ENCODE assay signal across 8 cellular contexts in genomic region chr4:169774466-169775445, GRCh38. TPM values are rescaled to one million over a fixed set of nuclear protein-coding genes. Genes with fewer than 3 reads are reported as not detected.
DNase-seq lines count a peak whose midpoint lies in the region; ATAC-seq and TF ChIP-seq lines count a peak whose summit lies in the region.

No MANE protein-coding gene starts in this region.

- H3K36me3 ChIP-seq in effector memory CD4-positive, alpha-beta T cell (ENCODE audit: control insufficient read depth, insufficient read depth, low read length) = no peaks in the 10 kb centered on the region

- ATAC-seq in T-helper 17 cell (peak; percentile 48), HG03025 (IDR thresholded peaks at IDR 0.05; ENCODE audit: low FRiP score, unreplicated experiment) (no peak)
- peak; percentile 73 to 96 for ATAC-seq in naive thymus-derived CD8-positive, alpha-beta T cell

- peaks cover 4% of the 10 kb centered on the region for H3K4me1 Mint-ChIP-seq in T-helper 17 cell
- H3K4me1 Mint-ChIP-seq in naive thymus-derived CD8-positive, alpha-beta T cell = peaks cover 3 to 14% (median 8%) of the 10 kb centered on the region in 4 donors

- POLR2A ChIA-PET in AG04450 (lab: Yijun Ruan, JAX) = no interaction called here
- POLR2A ChIA-PET in naive thymus-derived CD8-positive, alpha-beta T cell (lab: Charles Lee) = no interaction called here

- peaks cover 4% of the 10 kb centered on the region for H3K36me3 Mint-ChIP-seq in T-helper 17 cell (ENCODE audit: low read depth)
- peaks cover 0 to 5% (median 2%) of the 10 kb centered on the region in 3 donors for H3K36me3 Mint-ChIP-seq in naive thymus-derived CD8-positive, alpha-beta T cell

- peaks cover 0 to 4% (median 0%) of the 10 kb centered on the region in 9 donors for H3K9me3 Mint-ChIP-seq in naive thymus-derived CD8-positive, alpha-beta T cell

- peaks cover 36% of the 10 kb centered on the region for H3K27me3 Mint-ChIP-seq in T-helper 17 cell
- peaks cover 15 to 28% (median 20%) of the 10 kb centered on the region in 5 donors for H3K27me3 Mint-ChIP-seq in naive thymus-derived CD8-positive, alpha-beta T cell

- no peak overlapping the region for H3K27ac Mint-ChIP-seq in T-helper 17 cell
- peak overlapping the region in 2 of 10 donors; percentile 67 to 73 for H3K27ac Mint-ChIP-seq in naive thymus-derived CD8-positive, alpha-beta T cell

- peak overlapping the region; percentile 56 for H3K4me3 Mint-ChIP-seq in T-helper 17 cell
- H3K4me3 Mint-ChIP-seq in naive thymus-derived CD8-positive, alpha-beta T cell = peak overlapping the region in 9 of 10 donors; percentile 10 to 74 (median 56)

- peaks cover 24% of the 10 kb centered on the region for H3K27me3 ChIP-seq in AG04450 (ENCODE audit: control insufficient read depth, insufficient read depth, low read length)
- peaks cover 14% of the 10 kb centered on the region for H3K27me3 ChIP-seq in effector memory CD4-positive, alpha-beta T cell (replicated peaks; ENCODE audit: control insufficient read depth, insufficient read depth, low read length, poor library complexity, severe bottlenecking)

- DNase-seq in AG04450 (ENCODE audit: low read depth, low spot score) (no peak), T-helper 17 cell (peak; percentile 8 to 18 (median 12)), DMS153 treated with DMSO at 0.1 percent for 48 hours (lab: John Stamatoyannopoulos, UW; ENCODE audit: unreplicated experiment) (no peak), NCI-H2107 (lab: John Stamatoyannopoulos, UW) (no peak), SIG-M5 (lab: John Stamatoyannopoulos, UW) (no peak)
- DNase-seq in effector memory CD4-positive, alpha-beta T cell = peak in 2 of 3 donors; percentile 5 to 9
- DNase-seq in naive thymus-derived CD8-positive, alpha-beta T cell = peak in 9 of 10 donors; percentile 8 to 70 (median 31)

- peak overlapping the region; percentile 7; the same call in 1 of the 2 replicates for H3K4me3 ChIP-seq in AG04450 (ENCODE audit: low read depth, low read length)
- H3K4me3 ChIP-seq in effector memory CD4-positive, alpha-beta T cell (ENCODE audit: insufficient read depth, low read depth, low read length, poor library complexity, severe bottlenecking) = no peak overlapping the region

- CTCF ChIA-PET in AG04450 (lab: Charles Lee) = interaction anchor here (0.6 to 3.4 kb wide), 4 partner anchors 9 to 162 kb away, joined by 3 to 14 read pairs (median 4); no protein-coding TSS in a partner anchor

- H3K27ac ChIP-seq in AG04450 (ENCODE audit: low read depth, low read length) = no peak overlapping the region
- H3K27ac ChIP-seq in effector memory CD4-positive, alpha-beta T cell (ENCODE audit: insufficient read depth, low read length, poor library complexity, severe bottlenecking) = no peak overlapping the region

- TF ChIP-seq CTCF in AG04450 (IDR thresholded peaks at IDR 0.05; ENCODE audit: low read depth, low read length) = peak; percentile 42

- H3K9me3 ChIP-seq in AG04450 (ENCODE audit: control insufficient read depth, insufficient read depth, low read length) (no peaks in the 10 kb centered on the region; the same call in 1 of the 2 replicates), T-helper 17 cell (ENCODE audit: control insufficient read depth, low read length, poor library complexity, severe bottlenecking) (no peaks in the 10 kb centered on the region)
- no peaks in the 10 kb centered on the region for H3K9me3 ChIP-seq in effector memory CD4-positive, alpha-beta T cell (ENCODE audit: control insufficient read depth, low read length)

- H3K4me1 ChIP-seq in effector memory CD4-positive, alpha-beta T cell (ENCODE audit: control insufficient read depth, insufficient read depth, low read length, poor library complexity, severe bottlenecking) = peaks cover 3% of the 10 kb centered on the region

RNA-seq across cellular contexts. Expression of gene HPF1, which starts 17.0 kb away (rescaled TPM):
- polyA plus RNA-seq in AG04450 (2011; rRNA removed) = 22.6 and 37.3 TPM in 2 replicates
- 4.5 and 8.4 TPM in 2 replicates for polyA minus RNA-seq in AG04450 (2011; rRNA and poly(A)+ RNA removed)
- 10 to 100 TPM in 1 of 2 donors, 1 to 10 TPM in 1; 7.8 to 10.4 TPM for total RNA-seq in T-helper 17 cell
- 10 to 100 TPM; 14.9 to 17.9 TPM for total RNA-seq in naive thymus-derived CD8-positive, alpha-beta T cell
- polyA plus RNA-seq in naive thymus-derived CD8-positive, alpha-beta T cell = 10 to 100 TPM; 30.9 to 56.7 (median 36.9) TPM

Comparison
In these comparisons a context has a peak if more than half of its experiments do, and no peak if none do; other contexts are left out.
1. DNase-seq: peak in T-helper 17 cell (3 of 3), effector memory CD4-positive, alpha-beta T cell (2 of 3) and naive thymus-derived CD8-positive, alpha-beta T cell (9 of 10); none in AG04450 (single experiment), DMS153 treated with DMSO at 0.1 percent for 48 hours (single experiment), NCI-H2107 (single experiment) and SIG-M5 (single experiment).